Comparison of ENCODE assay signal across 26 cellular contexts in genomic region chr16:1865902-1866690, GRCh38. TPM values are rescaled to one million over a fixed set of nuclear protein-coding genes. Genes with fewer than 3 reads are reported as not detected.
"Had no signal": no experiment of that assay in that cellular context is flagged by ENCODE, and none has a peak within 500 bp of the region (broad histone marks: within the 10 kb centered on the region; RNA-seq: fewer than 3 reads in every experiment).

No MANE protein-coding gene starts in this region.

- ATAC-seq: activated CD4-positive, alpha-beta T cell treated with anti-CD3 and anti-CD28 coated beads for 36 hours; natural killer cell treated with Interleukin-12 subunit alpha and Interleukin-12 subunit beta and Interleukin-15 and Interleukin-18, amount 100 ng/mL, for 72 hours; upper lobe of right lung had no signal

- FAIRE-seq: astrocyte, frontal cortex had no signal

- H3K27ac Mint-ChIP-seq: activated B cell treated with CpG ODN at 0.5 μM for 24 hours; activated CD4-positive, alpha-beta T cell treated with anti-CD3 and anti-CD28 coated beads for 36 hours; activated naive CD8-positive, alpha-beta T cell treated with anti-CD3 and anti-CD28 coated beads for 36 hours; natural killer cell treated with Interleukin-12 subunit alpha and Interleukin-12 subunit beta and Interleukin-15 and Interleukin-18, amount 100 ng/mL, for 72 hours had no signal

- H3K9me3 Mint-ChIP-seq: activated B cell treated with CpG ODN at 0.5 μM for 24 hours; activated naive CD8-positive, alpha-beta T cell treated with anti-CD3 and anti-CD28 coated beads for 36 hours; central memory CD8-positive, alpha-beta T cell; natural killer cell treated with Interleukin-12 subunit alpha and Interleukin-12 subunit beta and Interleukin-15 and Interleukin-18, amount 100 ng/mL, for 72 hours had no signal

- H3K27ac ChIP-seq: coronary artery, esophagus muscularis mucosa, left ventricle myocardium inferior, ovary, prostate gland, spleen, upper lobe of right lung had no signal

- H3K4me3 Mint-ChIP-seq: activated B cell treated with CpG ODN at 0.5 μM for 24 hours; activated CD4-positive, alpha-beta T cell treated with anti-CD3 and anti-CD28 coated beads for 36 hours; activated naive CD8-positive, alpha-beta T cell treated with anti-CD3 and anti-CD28 coated beads for 36 hours; central memory CD8-positive, alpha-beta T cell; natural killer cell treated with Interleukin-12 subunit alpha and Interleukin-12 subunit beta and Interleukin-15 and Interleukin-18, amount 100 ng/mL, for 72 hours had no signal

- H3K4me1 Mint-ChIP-seq: activated B cell treated with CpG ODN at 0.5 μM for 24 hours; activated CD4-positive, alpha-beta T cell treated with anti-CD3 and anti-CD28 coated beads for 36 hours; activated naive CD8-positive, alpha-beta T cell treated with anti-CD3 and anti-CD28 coated beads for 36 hours; central memory CD8-positive, alpha-beta T cell had no signal

- DNase-seq: activated B cell treated with CpG ODN at 0.5 μM for 24 hours; activated CD4-positive, alpha-beta T cell treated with anti-CD3 and anti-CD28 coated beads for 36 hours; activated CD4-positive, alpha-beta T cell treated with anti-CD3 and anti-CD28 coated beads, Interleukin-2, amount 50 U/mL, for 4 hours; activated naive CD4-positive, alpha-beta T cell treated with Interleukin-2 at 50 U/mL for 16 hours; activated naive CD8-positive, alpha-beta T cell treated with anti-CD3 and anti-CD28 coated beads for 36 hours; activated T-cell treated with anti-CD3 and anti-CD28 coated beads, Interleukin-2, amount 50 U/mL, for 48 hours; hippocampal formation; kidney glomerular epithelial cell; left ventricle myocardium inferior; mammary epithelial cell; midbrain; ovary; spleen; stimulated activated CD4-positive, alpha-beta T cell treated with anti-CD3 and anti-CD28 coated beads, Interleukin-4, amount 100 ng/mL, for 1 hour; stimulated activated naive CD4-positive, alpha-beta T cell treated with Interleukin-2 at 50 U/mL for 16 hours; T-helper 9 cell; upper lobe of right lung had no signal

- H3K36me3 Mint-ChIP-seq: activated naive CD8-positive, alpha-beta T cell treated with anti-CD3 and anti-CD28 coated beads for 36 hours; natural killer cell treated with Interleukin-12 subunit alpha and Interleukin-12 subunit beta and Interleukin-15 and Interleukin-18, amount 100 ng/mL, for 72 hours had no signal

- H3K27me3 ChIP-seq: ovary had no signal

- H3K9me3 ChIP-seq: esophagus muscularis mucosa, left ventricle myocardium inferior, ovary, prostate gland, spleen, upper lobe of right lung had no signal

RNA-seq across cellular contexts. Expression of gene MEIOB, which starts 5.9 kb away (rescaled TPM):
- total RNA-seq: activated B cell treated with CpG ODN at 0.5 μM for 24 hours; activated CD8-positive, alpha-beta memory T cell treated with anti-CD3 and anti-CD28 coated beads for 36 hours; esophagus muscularis mucosa; left ventricle myocardium inferior; natural killer cell treated with Interleukin-12 subunit alpha and Interleukin-12 subunit beta and Interleukin-15 and Interleukin-18, amount 100 ng/mL, for 72 hours; spleen; subcutaneous adipose tissue; upper lobe of right lung had no signal

RNA-seq across cellular contexts. Expression of gene HS3ST6, which starts 52.1 kb away (rescaled TPM):
- total RNA-seq: activated B cell treated with CpG ODN at 0.5 μM for 24 hours; activated CD4-positive, alpha-beta T cell treated with anti-CD3 and anti-CD28 coated beads for 36 hours; activated CD8-positive, alpha-beta memory T cell treated with anti-CD3 and anti-CD28 coated beads for 36 hours; activated naive CD8-positive, alpha-beta T cell treated with anti-CD3 and anti-CD28 coated beads for 36 hours; astrocyte; esophagus muscularis mucosa; frontal cortex; left ventricle myocardium inferior; mammary epithelial cell; natural killer cell treated with Interleukin-12 subunit alpha and Interleukin-12 subunit beta and Interleukin-15 and Interleukin-18, amount 100 ng/mL, for 72 hours; subcutaneous adipose tissue; upper lobe of right lung had no signal
